ENCODE assay signal across 8 cellular contexts in genomic region chr12:26195250-26195640, GRCh38. TPM values are rescaled to one million over a fixed set of nuclear protein-coding genes. Genes with fewer than 3 reads are reported as not detected.
DNase-seq lines count a peak whose midpoint lies in the region; ATAC-seq lines count a peak whose summit lies in the region.

TSS of gene SSPN (plus strand) at chr12:26195573. CDS start at chr12:26195673, 100 bp downstream.

- peaks cover 41% of the 10 kb centered on the region for H3K27me3 Mint-ChIP-seq in activated CD4-positive, alpha-beta memory T cell treated with anti-CD3 and anti-CD28 coated beads for 36 hours
- H3K27me3 Mint-ChIP-seq in natural killer cell treated with Interleukin-12 subunit alpha and Interleukin-12 subunit beta and Interleukin-15 and Interleukin-18, amount 100 ng/mL, for 72 hours = peaks cover 30 to 51% of the 10 kb centered on the region in 2 donors

- no peak within 1 kb of the TSS for H3K27ac Mint-ChIP-seq in activated CD4-positive, alpha-beta memory T cell treated with anti-CD3 and anti-CD28 coated beads for 36 hours
- H3K27ac Mint-ChIP-seq in natural killer cell treated with Interleukin-12 subunit alpha and Interleukin-12 subunit beta and Interleukin-15 and Interleukin-18, amount 100 ng/mL, for 72 hours = no peak within 1 kb of the TSS

- peaks cover 5% of the 10 kb centered on the region for H3K4me1 Mint-ChIP-seq in activated CD4-positive, alpha-beta memory T cell treated with anti-CD3 and anti-CD28 coated beads for 36 hours (ENCODE audit: low read depth)
- peaks cover 0 to 3% of the 10 kb centered on the region in 2 donors for H3K4me1 Mint-ChIP-seq in natural killer cell treated with Interleukin-12 subunit alpha and Interleukin-12 subunit beta and Interleukin-15 and Interleukin-18, amount 100 ng/mL, for 72 hours (ENCODE audit: low read depth in 2 of 2)

- POLR2A ChIA-PET in activated CD4-positive, alpha-beta memory T cell treated with anti-CD3 and anti-CD28 coated beads for 36 hours (lab: Charles Lee) = no interaction called here

- peak; percentile 51 for ATAC-seq in HG02981 (IDR thresholded peaks at IDR 0.05; ENCODE audit: unreplicated experiment)
- no peak for ATAC-seq in natural killer cell treated with Interleukin-12 subunit alpha and Interleukin-12 subunit beta and Interleukin-15 and Interleukin-18, amount 100 ng/mL, for 72 hours

- no peaks in the 10 kb centered on the region for H3K36me3 Mint-ChIP-seq in activated CD4-positive, alpha-beta memory T cell treated with anti-CD3 and anti-CD28 coated beads for 36 hours
- H3K36me3 Mint-ChIP-seq in natural killer cell treated with Interleukin-12 subunit alpha and Interleukin-12 subunit beta and Interleukin-15 and Interleukin-18, amount 100 ng/mL, for 72 hours = no peaks in the 10 kb centered on the region

- H3K9me3 Mint-ChIP-seq in activated CD4-positive, alpha-beta memory T cell treated with anti-CD3 and anti-CD28 coated beads for 36 hours = no peaks in the 10 kb centered on the region
- H3K9me3 Mint-ChIP-seq in natural killer cell treated with Interleukin-12 subunit alpha and Interleukin-12 subunit beta and Interleukin-15 and Interleukin-18, amount 100 ng/mL, for 72 hours = no peaks in the 10 kb centered on the region

- CTCF ChIA-PET in activated CD4-positive, alpha-beta memory T cell treated with anti-CD3 and anti-CD28 coated beads for 36 hours (lab: Charles Lee) = interaction anchor here (0.8 kb wide), 1 partner anchor 121 kb away, joined by 3 read pairs; no protein-coding TSS in a partner anchor

- intact Hi-C loops in activated CD4-positive, alpha-beta memory T cell treated with anti-CD3 and anti-CD28 coated beads for 36 hours (cut with micrococcal nuclease) = no loop called here

- DNase-seq in NCI-H345 (lab: John Stamatoyannopoulos, UW) = peak; percentile 2
- no peak for DNase-seq in NCI-H345 treated with DMSO at 0.1 percent for 48 hours (lab: John Stamatoyannopoulos, UW; ENCODE audit: unreplicated experiment)
- no peak for DNase-seq in activated CD4-positive, alpha-beta memory T cell treated with anti-CD3 and anti-CD28 coated beads for 36 hours
- peak; percentile 74 for DNase-seq in globus pallidus (ENCODE audit: low spot score)
- DNase-seq in natural killer cell treated with Interleukin-12 subunit alpha and Interleukin-12 subunit beta and Interleukin-15 and Interleukin-18, amount 100 ng/mL, for 72 hours (ENCODE audit: low spot score) = no peak
- DNase-seq in NCI-H2029 (lab: John Stamatoyannopoulos, UW) = no peak
- no peak for DNase-seq in activated effector memory CD4-positive, alpha-beta T cell treated with anti-CD3 and anti-CD28 coated beads, Interleukin-2, amount 50 U/mL, for 16 hours

- peak within 1 kb of the TSS; percentile 60 for H3K4me3 Mint-ChIP-seq in activated CD4-positive, alpha-beta memory T cell treated with anti-CD3 and anti-CD28 coated beads for 36 hours
- peak within 1 kb of the TSS; percentile 63 for H3K4me3 Mint-ChIP-seq in natural killer cell treated with Interleukin-12 subunit alpha and Interleukin-12 subunit beta and Interleukin-15 and Interleukin-18, amount 100 ng/mL, for 72 hours

RNA-seq across cellular contexts. Expression of gene SSPN, which starts in this region (rescaled TPM):
- not detected for total RNA-seq in activated CD4-positive, alpha-beta memory T cell treated with anti-CD3 and anti-CD28 coated beads for 36 hours
- total RNA-seq in natural killer cell treated with Interleukin-12 subunit alpha and Interleukin-12 subunit beta and Interleukin-15 and Interleukin-18, amount 100 ng/mL, for 72 hours = 1 to 10 TPM in 1 of 2 donors, not detected in 1; 1.3 TPM

Comparison
In these comparisons a context has a peak if more than half of its experiments do, and no peak if none do; other contexts are left out.
1. DNase-seq: peak in NCI-H345 (single experiment) and globus pallidus (single experiment); none in NCI-H345 treated with DMSO at 0.1 percent for 48 hours (single experiment), activated CD4-positive, alpha-beta memory T cell treated with anti-CD3 and anti-CD28 coated beads for 36 hours (single experiment), natural killer cell treated with Interleukin-12 subunit alpha and Interleukin-12 subunit beta and Interleukin-15 and Interleukin-18, amount 100 ng/mL, for 72 hours (single experiment), NCI-H2029 (single experiment) and activated effector memory CD4-positive, alpha-beta T cell treated with anti-CD3 and anti-CD28 coated beads, Interleukin-2, amount 50 U/mL, for 16 hours (single experiment).